ENCODE assay signal across 13 cellular contexts in genomic region chr11:128550261-128550821, GRCh38. TPM values are rescaled to one million over a fixed set of nuclear protein-coding genes. Genes with fewer than 3 reads are reported as not detected.
DNase-seq lines count a peak whose midpoint lies in the region; ATAC-seq and TF ChIP-seq lines count a peak whose summit lies in the region.
"Had no signal": no experiment of that assay in that cellular context is flagged by ENCODE, and none has a peak within 500 bp of the region (broad histone marks: within the 10 kb centered on the region; RNA-seq: fewer than 3 reads in every experiment).

No MANE protein-coding gene starts in this region.

- H3K4me3 ChIP-seq in lower lobe of right lung (no peak overlapping the region), subcutaneous abdominal adipose tissue (ENCODE audit: low read depth in 1 of 5, low read length in 5 of 5) (no peak overlapping the region)
- H3K4me3 ChIP-seq: SK-N-MC had no signal

- peak overlapping the region; percentile 95 for H3K27ac Mint-ChIP-seq in activated naive CD4-positive, alpha-beta T cell treated with anti-CD3 and anti-CD28 coated beads for 36 hours
- H3K27ac Mint-ChIP-seq in activated CD4-positive, alpha-beta memory T cell treated with anti-CD3 and anti-CD28 coated beads for 36 hours: peak overlapping the region; percentile 94

- intact Hi-C loops in activated naive CD4-positive, alpha-beta T cell treated with anti-CD3 and anti-CD28 coated beads for 36 hours (cut with micrococcal nuclease): loop anchor here (2.0 to 10.0 kb wide), 3 partner anchors 78 to 516 kb away; no protein-coding TSS in a partner anchor
- intact Hi-C loops in activated CD4-positive, alpha-beta memory T cell treated with anti-CD3 and anti-CD28 coated beads for 36 hours (cut with micrococcal nuclease): loop anchor here (5.0 kb wide), 1 partner anchor 38 kb away; no protein-coding TSS in a partner anchor
- intact Hi-C loops in lower lobe of right lung (cut with DNase I): no loop called here

- peaks cover 83% of the 10 kb centered on the region for H3K4me1 Mint-ChIP-seq in activated naive CD4-positive, alpha-beta T cell treated with anti-CD3 and anti-CD28 coated beads for 36 hours (ENCODE audit: low read depth)
- H3K4me1 Mint-ChIP-seq in activated CD4-positive, alpha-beta memory T cell treated with anti-CD3 and anti-CD28 coated beads for 36 hours (ENCODE audit: low read depth): peaks cover 86% of the 10 kb centered on the region

- peak overlapping the region; percentile 82 for H3K27ac ChIP-seq in lower lobe of right lung
- peak overlapping the region; percentile 87 for H3K27ac ChIP-seq in subcutaneous abdominal adipose tissue (ENCODE audit: low read depth, low read length)
- H3K27ac ChIP-seq: SK-N-MC had no signal

- H3K9ac ChIP-seq in subcutaneous abdominal adipose tissue (ENCODE audit: low read length in 5 of 5): peak overlapping the region in 2 of 5 donors; percentile 29 to 55

- no peaks in the 10 kb centered on the region for H3K9me3 ChIP-seq in lower lobe of right lung
- no peaks in the 10 kb centered on the region for H3K9me3 ChIP-seq in subcutaneous abdominal adipose tissue (ENCODE audit: control insufficient read depth in 5 of 5, low read length in 5 of 5)

- H3K9me3 Mint-ChIP-seq in activated naive CD4-positive, alpha-beta T cell treated with anti-CD3 and anti-CD28 coated beads for 36 hours: no peaks in the 10 kb centered on the region
- H3K9me3 Mint-ChIP-seq in activated CD4-positive, alpha-beta memory T cell treated with anti-CD3 and anti-CD28 coated beads for 36 hours: no peaks in the 10 kb centered on the region

- H3K4me3 Mint-ChIP-seq in activated naive CD4-positive, alpha-beta T cell treated with anti-CD3 and anti-CD28 coated beads for 36 hours: no peak overlapping the region
- H3K4me3 Mint-ChIP-seq in activated CD4-positive, alpha-beta memory T cell treated with anti-CD3 and anti-CD28 coated beads for 36 hours: no peak overlapping the region

- CTCF ChIA-PET in activated naive CD4-positive, alpha-beta T cell treated with anti-CD3 and anti-CD28 coated beads for 36 hours (lab: Charles Lee): interaction anchor here (1.0 to 1.2 kb wide), 2 partner anchors 72 to 78 kb away, joined by 3 to 4 read pairs; no protein-coding TSS in a partner anchor
- CTCF ChIA-PET in activated CD4-positive, alpha-beta memory T cell treated with anti-CD3 and anti-CD28 coated beads for 36 hours (lab: Charles Lee): no interaction called here

- H3K27me3 ChIP-seq in lower lobe of right lung (ENCODE audit: low read depth) (no peaks in the 10 kb centered on the region), subcutaneous abdominal adipose tissue (ENCODE audit: control insufficient read depth in 5 of 5, insufficient read depth in 4 of 5, low read length in 5 of 5) (no peaks in the 10 kb centered on the region)

- no peak for DNase-seq in activated naive CD4-positive, alpha-beta T cell treated with anti-CD3 and anti-CD28 coated beads for 36 hours
- DNase-seq in activated naive CD4-positive, alpha-beta T cell treated with anti-CD3 and anti-CD28 coated beads, Interleukin-2, amount 50 U/mL, for 16 hours: no peak
- no peak for DNase-seq in activated CD4-positive, alpha-beta memory T cell treated with anti-CD3 and anti-CD28 coated beads for 36 hours
- DNase-seq in lower lobe of right lung (no peak), NCI-H187 treated with DMSO at 0.1 percent for 48 hours (lab: John Stamatoyannopoulos, UW) (no peak), pons (ENCODE audit: low spot score) (no peak)
- DNase-seq: anterior cingulate cortex, GF-D8, left colon, NCI-H510A had no signal

- H3K36me3 Mint-ChIP-seq in activated naive CD4-positive, alpha-beta T cell treated with anti-CD3 and anti-CD28 coated beads for 36 hours (ENCODE audit: low read depth): no peaks in the 10 kb centered on the region
- H3K36me3 Mint-ChIP-seq in activated CD4-positive, alpha-beta memory T cell treated with anti-CD3 and anti-CD28 coated beads for 36 hours: no peaks in the 10 kb centered on the region

- H3K36me3 ChIP-seq in lower lobe of right lung (no peaks in the 10 kb centered on the region), subcutaneous abdominal adipose tissue (ENCODE audit: control insufficient read depth in 5 of 5, insufficient read depth in 5 of 5, low read length in 5 of 5) (no peaks in the 10 kb centered on the region)

- POLR2A ChIA-PET in activated CD4-positive, alpha-beta memory T cell treated with anti-CD3 and anti-CD28 coated beads for 36 hours (lab: Charles Lee): interaction anchor here (1.7 to 5.6 kb wide), 4 partner anchors 24 to 30 kb away, joined by 4 to 35 read pairs (median 16); no protein-coding TSS in a partner anchor

- ATAC-seq in lower lobe of right lung: peak; percentile 3 to 8
- no peak for ATAC-seq in HG03432 (IDR thresholded peaks at IDR 0.05; ENCODE audit: unreplicated experiment)
- ATAC-seq: left colon had no signal

- peaks cover 79% of the 10 kb centered on the region for H3K4me1 ChIP-seq in lower lobe of right lung
- peaks cover 0 to 60% (median 45%) of the 10 kb centered on the region in 5 donors for H3K4me1 ChIP-seq in subcutaneous abdominal adipose tissue (ENCODE audit: control insufficient read depth in 5 of 5, insufficient read depth in 5 of 5, low read length in 5 of 5)

- no peak for TF ChIP-seq CTCF in lower lobe of right lung (IDR thresholded peaks at IDR 0.05)

- no peaks in the 10 kb centered on the region for H3K27me3 Mint-ChIP-seq in activated naive CD4-positive, alpha-beta T cell treated with anti-CD3 and anti-CD28 coated beads for 36 hours (ENCODE audit: low read depth)
- H3K27me3 Mint-ChIP-seq in activated CD4-positive, alpha-beta memory T cell treated with anti-CD3 and anti-CD28 coated beads for 36 hours: no peaks in the 10 kb centered on the region

RNA-seq across cellular contexts. Expression of gene ETS1, which starts 37.0 kb away (rescaled TPM):
- 100 to 1,000 TPM; 336 to 338 TPM for total RNA-seq in activated naive CD4-positive, alpha-beta T cell treated with anti-CD3 and anti-CD28 coated beads for 36 hours
- 100 to 1,000 TPM; 436 to 444 TPM for total RNA-seq in activated CD4-positive, alpha-beta memory T cell treated with anti-CD3 and anti-CD28 coated beads for 36 hours
- total RNA-seq in lower lobe of right lung: 123 TPM
